In genomic region chr4:184337907-184338306, GRCh38 we compare ENCODE assay signal across 25 cellular contexts.
"Had no signal": no experiment of that assay in that cellular context is flagged by ENCODE, and none has a peak within 500 bp of the region (broad histone marks: within the 10 kb centered on the region; RNA-seq: fewer than 3 reads in every experiment).

No MANE protein-coding gene starts in this region.

- H3K4me3 ChIP-seq: dorsolateral prefrontal cortex, lung, pancreas, stomach, thoracic aorta had no signal

- H3K4me3 Mint-ChIP-seq: immature natural killer cell, naive B cell, nephron, type B pancreatic cell had no signal

- H3K27me3 Mint-ChIP-seq: naive B cell, progenitor cell of endocrine pancreas, type B pancreatic cell had no signal

- H3K36me3 ChIP-seq: pancreas, stomach, thoracic aorta had no signal

- FAIRE-seq: kidney, pancreas, small intestine, urothelium cell line had no signal

- H3K4me1 Mint-ChIP-seq: nephron had no signal

- H3K27ac Mint-ChIP-seq: immature natural killer cell, naive B cell, nephron, progenitor cell of endocrine pancreas, type B pancreatic cell had no signal

- ATAC-seq: esophagus mucosa, left cardiac atrium, left ventricle myocardium superior, pancreas, right cardiac atrium had no signal

- H3K27ac ChIP-seq: dorsolateral prefrontal cortex, pancreas, thoracic aorta had no signal

- H3K9me3 ChIP-seq: pancreas, thoracic aorta had no signal

- H3K36me3 Mint-ChIP-seq: naive B cell, type B pancreatic cell had no signal

- DNase-seq: cortex of kidney; dorsolateral prefrontal cortex; effector CD8-positive, alpha-beta T cell; foreskin fibroblast; immature natural killer cell; kidney; left cardiac atrium; left ventricle myocardium superior; mesenchymal stem cell; naive B cell; occipital lobe; pancreas; right cardiac atrium; small intestine; stimulated activated CD4-positive, alpha-beta T cell treated with anti-CD3 and anti-CD28 coated beads, Interleukin-12 subunit alpha, Interleukin-12 subunit beta, amount 100 ng/mL, for 4 hours; stimulated activated naive CD4-positive, alpha-beta T cell; stomach; substantia nigra had no signal
